ENCODE assay signal across 22 cellular contexts in the genomic region with DNA sequence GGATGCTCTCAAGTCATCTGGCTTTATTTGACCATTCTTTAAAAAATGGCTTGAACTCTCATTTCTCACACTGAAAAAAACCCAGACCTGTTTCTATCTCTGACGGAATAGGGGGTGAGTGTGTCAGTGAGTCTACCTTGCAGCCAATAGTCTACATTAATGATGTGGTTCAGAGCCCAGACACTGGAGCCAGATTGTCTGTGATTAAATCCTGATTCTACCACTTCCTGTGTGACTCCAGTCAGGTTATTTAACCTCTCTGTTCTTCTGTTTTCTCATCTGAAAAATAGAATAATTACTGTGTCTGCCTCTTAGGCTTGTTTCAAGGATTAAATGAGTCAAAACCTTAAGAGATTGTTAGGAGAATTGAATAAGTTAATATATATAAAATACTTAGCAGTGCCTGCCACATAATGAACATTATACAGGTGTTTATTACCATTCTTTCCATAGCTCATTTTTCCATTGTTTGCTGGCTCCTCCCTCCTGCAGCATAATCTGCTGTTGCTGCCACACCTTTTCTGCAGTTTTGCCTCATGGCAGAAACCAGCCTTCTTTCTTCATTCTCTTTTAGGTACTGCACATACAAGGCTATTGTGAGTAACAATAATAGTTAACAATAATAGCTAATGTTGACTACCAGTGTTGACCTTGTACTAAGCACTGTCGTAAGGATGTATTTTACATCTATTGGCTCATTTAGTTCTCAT.
DNase-seq lines count a peak whose midpoint lies in the region; ATAC-seq and TF ChIP-seq lines count a peak whose summit lies in the region.
"Had no signal": no experiment of that assay in that cellular context is flagged by ENCODE, and none has a peak within 500 bp of the region (broad histone marks: within the 10 kb centered on the region; RNA-seq: fewer than 3 reads in every experiment).

No MANE protein-coding gene starts in this region.

- intact Hi-C loops in uterus (cut with DNase I; ENCODE audit: low total_unique reads), result no loop called here

- H3K36me3 Mint-ChIP-seq in activated naive CD8-positive, alpha-beta T cell treated with anti-CD3 and anti-CD28 coated beads, Interleukin-2, amount 10 ng/mL, durations not matched to agents 7 days and 5 days, result peaks cover 8% of the 10 kb centered on the region
- H3K36me3 Mint-ChIP-seq in activated naive CD8-positive, alpha-beta T cell treated with anti-CD3 and anti-CD28 coated beads for 36 hours, result no peaks in the 10 kb centered on the region
- no peaks in the 10 kb centered on the region for H3K36me3 Mint-ChIP-seq in T-cell

- H3K36me3 ChIP-seq in Peyer's patch, result no peaks in the 10 kb centered on the region
- no peaks in the 10 kb centered on the region for H3K36me3 ChIP-seq in uterus
- H3K36me3 ChIP-seq: right lobe of liver had no signal

- peaks cover 10% of the 10 kb centered on the region for H3K4me1 Mint-ChIP-seq in activated naive CD8-positive, alpha-beta T cell treated with anti-CD3 and anti-CD28 coated beads, Interleukin-2, amount 10 ng/mL, durations not matched to agents 7 days and 5 days
- peaks cover 6% of the 10 kb centered on the region for H3K4me1 Mint-ChIP-seq in activated naive CD8-positive, alpha-beta T cell treated with anti-CD3 and anti-CD28 coated beads for 36 hours
- H3K4me1 Mint-ChIP-seq in T-cell, result peaks cover 10 to 17% (median 14%) of the 10 kb centered on the region in 3 donors
- H3K4me1 Mint-ChIP-seq: activated B cell treated with CpG ODN at 0.5 μM for 24 hours, GM23338 had no signal

- H3K9me3 ChIP-seq in Peyer's patch, result no peaks in the 10 kb centered on the region
- no peaks in the 10 kb centered on the region for H3K9me3 ChIP-seq in uterus
- H3K9me3 ChIP-seq: right lobe of liver had no signal

- H3K4me1 ChIP-seq in Peyer's patch, result peaks cover 0 to 15% (median 0%) of the 10 kb centered on the region in 4 donors
- H3K4me1 ChIP-seq in uterus, result no peaks in the 10 kb centered on the region
- H3K4me1 ChIP-seq: parathyroid adenoma had no signal

- H3K27ac ChIP-seq in Peyer's patch, result no peak overlapping the region
- H3K27ac ChIP-seq in uterus, result no peak overlapping the region
- H3K27ac ChIP-seq: epithelial cell of prostate, parathyroid adenoma, right lobe of liver had no signal

- H3K9me3 Mint-ChIP-seq in activated naive CD8-positive, alpha-beta T cell treated with anti-CD3 and anti-CD28 coated beads, Interleukin-2, amount 10 ng/mL, durations not matched to agents 7 days and 5 days, result peaks cover 1% of the 10 kb centered on the region
- no peaks in the 10 kb centered on the region for H3K9me3 Mint-ChIP-seq in activated naive CD8-positive, alpha-beta T cell treated with anti-CD3 and anti-CD28 coated beads for 36 hours
- H3K9me3 Mint-ChIP-seq in T-cell, result no peaks in the 10 kb centered on the region
- H3K9me3 Mint-ChIP-seq: activated B cell treated with CpG ODN at 0.5 μM for 24 hours, GM23338 had no signal

- no peak for DNase-seq in activated naive CD8-positive, alpha-beta T cell treated with anti-CD3 and anti-CD28 coated beads, Interleukin-2, amount 10 ng/mL, durations not matched to agents 7 days and 5 days
- no peak for DNase-seq in activated naive CD8-positive, alpha-beta T cell treated with anti-CD3 and anti-CD28 coated beads for 36 hours
- DNase-seq in T-cell (peak in 1 of 34 experiments; percentile 2), GM03348 (ENCODE audit: low spot score) (no peak), Peyer's patch (no peak), uterus (no peak)
- DNase-seq: activated B cell treated with CpG ODN at 0.5 μM for 24 hours, activated gamma-delta T cell, aorta, caudate nucleus, Kasumi-1, left ventricle myocardium superior, midbrain, NCI-H1048, NCI-H187, NCI-H69, right lobe of liver, T1000 had no signal

- POLR2A ChIA-PET in activated naive CD8-positive, alpha-beta T cell treated with anti-CD3 and anti-CD28 coated beads, Interleukin-2, amount 10 ng/mL, durations not matched to agents 7 days and 5 days (lab: Charles Lee), result interaction anchor here (1.2 kb wide), 1 partner anchor 158 kb away, joined by 3 read pairs; no protein-coding TSS in a partner anchor
- POLR2A ChIA-PET in T-cell (lab: Charles Lee), result interaction anchor here in 1 of 2 donors (0.7 kb wide), 1 partner anchor 159 kb away, joined by 4 read pairs; no protein-coding TSS in a partner anchor

- H3K27me3 ChIP-seq in Peyer's patch (no peaks in the 10 kb centered on the region), uterus (no peaks in the 10 kb centered on the region)
- H3K27me3 ChIP-seq: right lobe of liver had no signal

- TF ChIP-seq POLR2A in Peyer's patch (IDR thresholded peaks at IDR 0.05) (no peak), uterus (IDR thresholded peaks at IDR 0.05) (no peak)

- peak overlapping the region; percentile 54 for H3K4me3 Mint-ChIP-seq in activated naive CD8-positive, alpha-beta T cell treated with anti-CD3 and anti-CD28 coated beads, Interleukin-2, amount 10 ng/mL, durations not matched to agents 7 days and 5 days
- no peak overlapping the region for H3K4me3 Mint-ChIP-seq in activated naive CD8-positive, alpha-beta T cell treated with anti-CD3 and anti-CD28 coated beads for 36 hours
- no peak overlapping the region for H3K4me3 Mint-ChIP-seq in T-cell
- H3K4me3 Mint-ChIP-seq: activated B cell treated with CpG ODN at 0.5 μM for 24 hours, GM23338 had no signal

- H3K4me3 ChIP-seq in Peyer's patch, result no peak overlapping the region
- no peak overlapping the region for H3K4me3 ChIP-seq in uterus
- H3K4me3 ChIP-seq: GM23338, right lobe of liver had no signal

- CTCF ChIA-PET in T-cell (lab: Charles Lee), result no interaction called here

- no peak overlapping the region for H3K27ac Mint-ChIP-seq in activated naive CD8-positive, alpha-beta T cell treated with anti-CD3 and anti-CD28 coated beads, Interleukin-2, amount 10 ng/mL, durations not matched to agents 7 days and 5 days
- no peak overlapping the region for H3K27ac Mint-ChIP-seq in activated naive CD8-positive, alpha-beta T cell treated with anti-CD3 and anti-CD28 coated beads for 36 hours
- H3K27ac Mint-ChIP-seq in T-cell, result peak overlapping the region in 1 of 2 donors; percentile 16
- H3K27ac Mint-ChIP-seq: activated B cell treated with CpG ODN at 0.5 μM for 24 hours, GM23338 had no signal

- ATAC-seq in activated naive CD8-positive, alpha-beta T cell treated with anti-CD3 and anti-CD28 coated beads, Interleukin-2, amount 10 ng/mL, durations not matched to agents 7 days and 5 days (ENCODE audit: low read depth), result peak; percentile 92
- ATAC-seq in T-cell (replicated peaks in 1 of 4) (peak in 3 of 4 experiments; percentile 49 to 78 (median 61)), esophagus mucosa (peak; percentile 70)
- ATAC-seq: GM23338, left ventricle myocardium superior, right lobe of liver had no signal

- no peaks in the 10 kb centered on the region for H3K27me3 Mint-ChIP-seq in activated naive CD8-positive, alpha-beta T cell treated with anti-CD3 and anti-CD28 coated beads, Interleukin-2, amount 10 ng/mL, durations not matched to agents 7 days and 5 days
- no peaks in the 10 kb centered on the region for H3K27me3 Mint-ChIP-seq in activated naive CD8-positive, alpha-beta T cell treated with anti-CD3 and anti-CD28 coated beads for 36 hours
- no peaks in the 10 kb centered on the region for H3K27me3 Mint-ChIP-seq in T-cell

- TF ChIP-seq CTCF in Peyer's patch (IDR thresholded peaks at IDR 0.05) (no peak), uterus (IDR thresholded peaks at IDR 0.05) (no peak)
